ENCODE assay signal across 8 cellular contexts in genomic region chr1:113041569-113042335, GRCh38. TPM values are rescaled to one million over a fixed set of nuclear protein-coding genes. Genes with fewer than 3 reads are reported as not detected.
DNase-seq lines count a peak whose midpoint lies in the region; ATAC-seq, FAIRE-seq and TF ChIP-seq lines count a peak whose summit lies in the region.

No MANE protein-coding gene starts in this region.

- H3F3A ChIP-seq in Loucy (ENCODE audit: low read depth), result no peaks in the 10 kb centered on the region
- H3F3A ChIP-seq in neural progenitor cell (ENCODE audit: low read depth), result peaks cover 59% of the 10 kb centered on the region

- peak overlapping the region; percentile 99 for H2BK5ac ChIP-seq in H1 (ENCODE audit: low read depth, low read length)

- intact Hi-C loops in uterus (cut with DNase I; ENCODE audit: low total_unique reads), result loop anchor here (10.0 kb wide), 1 partner anchor 157 kb away; no protein-coding TSS in a partner anchor

- H3K79me1 ChIP-seq in H1 (ENCODE audit: low read depth, low read length), result no peaks in the 10 kb centered on the region

- TF ChIP-seq POLR2A in H1 (IDR thresholded peaks at IDR 0.05; ENCODE audit: control extremely low read depth in 1 of 2, low read depth in 2 of 2, low read length in 2 of 2) (peak in 1 of 2 experiments; percentile 6; a peak in 2 of 3 replicates), uterus (IDR thresholded peaks at IDR 0.05) (no peak)

- no peaks in the 10 kb centered on the region for H3K27me3 ChIP-seq in Loucy (ENCODE audit: insufficient read depth, low read length, poor library complexity, severe bottlenecking)
- H3K27me3 ChIP-seq in H1 (replicated peaks in 1 of 4; ENCODE audit: control insufficient read depth in 3 of 4, extremely low read depth in 1 of 4, insufficient read depth in 3 of 4, low read length in 3 of 4), result no peaks in the 10 kb centered on the region
- no peaks in the 10 kb centered on the region for H3K27me3 ChIP-seq in neural progenitor cell
- no peaks in the 10 kb centered on the region for H3K27me3 ChIP-seq in uterus

- WGBS in H1 (ENCODE audit: extremely low coverage in 1 of 2, insufficient coverage in 1 of 2, insufficient read length in 1 of 2, insufficient replicate concordance in 2 of 2, low coverage in 1 of 2, low lambda C conversion rate in 2 of 2, missing lambda C conversion rate in 1 of 2), 2 experiments, result 50% methylated on average over 1 of the region's 1 CpG; no CpG with 5 or more reads in 1 of the 2 experiments

- peak overlapping the region; percentile 84 for H2BK20ac ChIP-seq in H1 (ENCODE audit: low read length)

- peak overlapping the region; percentile 84 for H3K18ac ChIP-seq in H1 (ENCODE audit: extremely low read depth, low read length)

- peak overlapping the region; percentile 20 for H4K91ac ChIP-seq in H1 (replicated peaks; ENCODE audit: insufficient read length, low read length)

- no peaks in the 10 kb centered on the region for H3K79me2 ChIP-seq in Loucy (ENCODE audit: insufficient read depth, low read length)
- no peaks in the 10 kb centered on the region for H3K79me2 ChIP-seq in H1 (ENCODE audit: control insufficient read depth in 1 of 2, insufficient read depth in 2 of 2, low read length in 2 of 2)
- no peaks in the 10 kb centered on the region for H3K79me2 ChIP-seq in neural progenitor cell (ENCODE audit: low read depth)

- peak overlapping the region; percentile 79 for H3K4ac ChIP-seq in H1 (replicated peaks; ENCODE audit: insufficient read length, low read depth, low read length)

- H3K4me1 ChIP-seq in Loucy (ENCODE audit: insufficient read depth, low read length, poor library complexity, severe bottlenecking) (peaks cover 10% of the 10 kb centered on the region), H1 (replicated peaks in 1 of 4; ENCODE audit: control insufficient read depth in 3 of 4, insufficient read depth in 4 of 4, low read length in 3 of 4) (peaks cover 17 to 39% (median 26%) of the 10 kb centered on the region in 4 experiments), neural progenitor cell (peaks cover 47% of the 10 kb centered on the region), uterus (no peaks in the 10 kb centered on the region)

- H3K36me3 ChIP-seq in Loucy (ENCODE audit: insufficient read depth, low read length) (no peaks in the 10 kb centered on the region), H1 (ENCODE audit: control insufficient read depth in 2 of 4, insufficient read depth in 4 of 4, low read length in 3 of 4) (no peaks in the 10 kb centered on the region), neural progenitor cell (no peaks in the 10 kb centered on the region), uterus (no peaks in the 10 kb centered on the region)

- no peak overlapping the region for H3K23ac ChIP-seq in H1 (ENCODE audit: insufficient read length)

- DNase-seq in H1 (ENCODE audit: low read depth in 1 of 2, low spot score in 2 of 2) (peak in 1 of 2 experiments; percentile 57), neural progenitor cell (ENCODE audit: low spot score) (peak; percentile 33), uterus (no peak), NCI-H748 treated with DMSO at 0.1 percent for 48 hours (lab: John Stamatoyannopoulos, UW) (no peak)
- no peak for DNase-seq in activated effector memory CD4-positive, alpha-beta T cell treated with anti-CD3 and anti-CD28 coated beads, Interleukin-2, amount 50 U/mL, for 16 hours

- no peak overlapping the region for H3K4me3 Mint-ChIP-seq in neural progenitor cell

- H3K4me2 ChIP-seq in Loucy (ENCODE audit: low read depth, low read length, poor library complexity, severe bottlenecking), result peak overlapping the region; percentile 33
- peak overlapping the region; percentile 47 to 63 for H3K4me2 ChIP-seq in H1 (ENCODE audit: insufficient read depth in 1 of 2, low read depth in 2 of 2, low read length in 2 of 2)
- H3K4me2 ChIP-seq in neural progenitor cell, result peak overlapping the region; percentile 55

- H3K9me3 Mint-ChIP-seq in neural progenitor cell, result no peaks in the 10 kb centered on the region

- no peak for TF ChIP-seq RAD21 in H1 (IDR thresholded peaks at IDR 0.05 in 1 of 2, conservative IDR thresholded peaks at IDR 0.05 in 1 of 2; ENCODE audit: low read depth in 2 of 2, low read length in 2 of 2)

- H3K9me3 ChIP-seq in Loucy (ENCODE audit: insufficient read depth, low read depth, low read length) (no peaks in the 10 kb centered on the region), H1 (ENCODE audit: insufficient read depth in 2 of 2, low read depth in 1 of 2, low read length in 1 of 2) (no peaks in the 10 kb centered on the region), neural progenitor cell (ENCODE audit: low read depth) (no peaks in the 10 kb centered on the region), uterus (no peaks in the 10 kb centered on the region)

- peak overlapping the region; percentile 18 for H2BK12ac ChIP-seq in H1 (ENCODE audit: low read depth, low read length)

- H3K4me3 ChIP-seq in Loucy (ENCODE audit: low read length, poor library complexity, severe bottlenecking) (no peak overlapping the region), H1 (ENCODE audit: extremely low read depth in 1 of 4, insufficient read depth in 2 of 4, low read depth in 3 of 4, low read length in 4 of 4) (peak overlapping the region in 3 of 4 experiments; percentile 14 to 37 (median 21); a peak in 5 of 8 replicates), neural progenitor cell (no peak overlapping the region), uterus (no peak overlapping the region)

- H3K56ac ChIP-seq in H1 (replicated peaks; ENCODE audit: insufficient read length, low read depth, low read length), result peak overlapping the region; percentile 63

- POLR2A ChIA-PET in H1 (lab: Charles Lee; ENCODE audit: partially characterized antibody), result interaction anchor here (0.6 to 4.4 kb wide), 34 partner anchors 13 to 820 kb away, joined by 3 to 106 read pairs (median 6); partner anchors contain the start of genes LRIG2 and SLC16A1

- peak overlapping the region; percentile 81 for H3K27ac Mint-ChIP-seq in neural progenitor cell

- CTCF ChIA-PET in H1 (lab: Charles Lee; ENCODE audit: partially characterized antibody), result interaction anchor here (0.6 to 5.4 kb wide), 43 partner anchors 8 to 326 kb away, joined by 3 to 50 read pairs (median 5); partner anchors contain the start of genes LRIG2, PPM1J and SLC16A1

- H2BK120ac ChIP-seq in H1 (replicated peaks; ENCODE audit: low read depth, low read length), result peak overlapping the region; percentile 93

- H2BK15ac ChIP-seq in H1 (ENCODE audit: low read length), result peak overlapping the region; percentile 31; the same call in 1 of the 2 replicates

- H3K4me1 Mint-ChIP-seq in neural progenitor cell, result peaks cover 32% of the 10 kb centered on the region

- H3K36me3 Mint-ChIP-seq in neural progenitor cell, result no peaks in the 10 kb centered on the region

- H4K20me1 ChIP-seq in Loucy (ENCODE audit: insufficient read depth, low read length, poor library complexity, severe bottlenecking) (no peaks in the 10 kb centered on the region), H1 (replicated peaks in 1 of 2; ENCODE audit: control insufficient read depth in 1 of 2, insufficient read depth in 2 of 2, low read length in 2 of 2) (no peaks in the 10 kb centered on the region), neural progenitor cell (ENCODE audit: low read depth) (peaks cover 5% of the 10 kb centered on the region)

- ATAC-seq in GM18511 (IDR thresholded peaks at IDR 0.05; ENCODE audit: unreplicated experiment) (peak; percentile 29), GM21423 (IDR thresholded peaks at IDR 0.05; ENCODE audit: unreplicated experiment) (no peak)

- no peak overlapping the region for H3K14ac ChIP-seq in H1 (ENCODE audit: insufficient read length)

- peaks cover 4% of the 10 kb centered on the region for H3K27me3 Mint-ChIP-seq in neural progenitor cell (ENCODE audit: insufficient read depth, low read depth)

- peak; percentile 32 for FAIRE-seq in H1 (lab: Jason Lieb, UNC)

- H2AK5ac ChIP-seq in H1 (ENCODE audit: low read depth, low read length), result peak overlapping the region; percentile 75; the same call in 1 of the 2 replicates

- H4K8ac ChIP-seq in H1 (ENCODE audit: extremely low read depth, insufficient read depth, low read length), result no peak overlapping the region

- no peak overlapping the region for H2AFZ ChIP-seq in Loucy (ENCODE audit: low read length)
- no peak overlapping the region for H2AFZ ChIP-seq in H1 (ENCODE audit: low read length)
- H2AFZ ChIP-seq in neural progenitor cell (replicated peaks), result peak overlapping the region; percentile 38

- TF ChIP-seq CTCF in Loucy (conservative IDR thresholded peaks at IDR 0.05; ENCODE audit: low read length) (no peak), H1 (IDR thresholded peaks at IDR 0.05; ENCODE audit: control extremely low read depth in 1 of 3, insufficient read depth in 1 of 3, low read depth in 1 of 3, low read length in 3 of 3) (no peak), neural progenitor cell (IDR thresholded peaks at IDR 0.05) (no peak), uterus (IDR thresholded peaks at IDR 0.05) (no peak)

- no peaks in the 10 kb centered on the region for H3K23me2 ChIP-seq in H1 (ENCODE audit: low read depth, low read length)

- TF ChIP-seq EP300 in H1 (IDR thresholded peaks at IDR 0.05; ENCODE audit: borderline replicate concordance in 1 of 2, low read depth in 2 of 2, low read length in 2 of 2), result no peak

- peak overlapping the region; percentile 92 for H3K27ac ChIP-seq in H1 (ENCODE audit: low read depth, low read length)
- peak overlapping the region; percentile 79 for H3K27ac ChIP-seq in neural progenitor cell
- H3K27ac ChIP-seq in uterus, result no peak overlapping the region

- no peaks in the 10 kb centered on the region for H3K9me2 ChIP-seq in Loucy (replicated peaks; ENCODE audit: low read depth, low read length)

- H4K5ac ChIP-seq in H1 (ENCODE audit: insufficient read length, low read depth, low read length), result peak overlapping the region; percentile 57

- H3K9ac ChIP-seq in Loucy (ENCODE audit: low read depth, low read length, poor library complexity, severe bottlenecking) (no peak overlapping the region), H1 (replicated peaks in 1 of 4; ENCODE audit: extremely low read depth in 1 of 4, low read depth in 3 of 4, low read length in 3 of 4) (peak overlapping the region in 3 of 4 experiments; percentile 5 to 34 (median 20); a peak in 4 of 7 replicates), neural progenitor cell (no peak overlapping the region)

TF ChIP-seq in H1, 55 proteins besides CTCF, POLR2A, EP300 and RAD21 (continues in another document):
- no peak for TF ChIP-seq MAFK (IDR thresholded peaks at IDR 0.05; ENCODE audit: low read depth, low read length)

RNA-seq across cellular contexts. Expression of gene LRIG2, which starts 31.2 kb away (rescaled TPM):
- 20.4 and 20.9 TPM in 2 replicates for total RNA-seq in H1 (2021; fragmentation: NEBNext Ultra II Directional; extraction: Animal tissue kit (Norgen Biotek cat#: 25700))
- 10.3 and 16.2 TPM in 2 replicates for polyA plus RNA-seq in H1 (2011; rRNA removed)
- polyA plus RNA-seq in H1 (2011; cell fraction: cytosol; rRNA removed), result 13.8 TPM
- polyA plus RNA-seq in H1 (2011; cell fraction: nucleus; rRNA removed), result 25.7 TPM
- 10.8 to 13.7 TPM (median 12.2 TPM) in 4 replicates for polyA plus RNA-seq in H1 (2012, experiment 1 of 2)
- polyA plus RNA-seq in H1 (2012, experiment 2 of 2), result 1.5 TPM
- polyA plus RNA-seq in H1 (2013, experiment 1 of 2), result 14.1 TPM
- polyA plus RNA-seq in H1 (2013, experiment 2 of 2), result 12.4 TPM
- polyA minus RNA-seq in H1 (2011; rRNA and poly(A)+ RNA removed), result 64.5 and 92.1 TPM in 2 replicates
- polyA minus RNA-seq in H1 (2011; cell fraction: cytosol; rRNA and poly(A)+ RNA removed), result 21.9 TPM
- 61.5 TPM for polyA minus RNA-seq in H1 (2011; cell fraction: nucleus; rRNA and poly(A)+ RNA removed)
- total RNA-seq in neural progenitor cell (ENCODE audit: low replicate concordance) (24.4 and 28.4 TPM in 2 replicates), uterus (10 to 100 TPM in 3 of 4 donors, 1 to 10 TPM in 1; 7.2 to 55.8 (median 26.5) TPM)

Comparison
In these comparisons a context has a peak if more than half of its experiments do, and no peak if none do; other contexts are left out.
1. H3K4me3 ChIP-seq: peak in H1 (3 of 4); none in Loucy (single experiment), neural progenitor cell (single experiment) and uterus (0 of 2).
2. H3K9ac ChIP-seq: peak in H1 (3 of 4); none in Loucy (single experiment) and neural progenitor cell (single experiment).
3. H3K27ac ChIP-seq: peak in H1 (single experiment) and neural progenitor cell (single experiment); none in uterus (0 of 2).
4. Peak in every context shown above with its lines, with median percentiles within 50 percentile points of each other: H3K4me2 ChIP-seq.